18 cellular contexts compared by ENCODE assay signal in the genomic region with DNA sequence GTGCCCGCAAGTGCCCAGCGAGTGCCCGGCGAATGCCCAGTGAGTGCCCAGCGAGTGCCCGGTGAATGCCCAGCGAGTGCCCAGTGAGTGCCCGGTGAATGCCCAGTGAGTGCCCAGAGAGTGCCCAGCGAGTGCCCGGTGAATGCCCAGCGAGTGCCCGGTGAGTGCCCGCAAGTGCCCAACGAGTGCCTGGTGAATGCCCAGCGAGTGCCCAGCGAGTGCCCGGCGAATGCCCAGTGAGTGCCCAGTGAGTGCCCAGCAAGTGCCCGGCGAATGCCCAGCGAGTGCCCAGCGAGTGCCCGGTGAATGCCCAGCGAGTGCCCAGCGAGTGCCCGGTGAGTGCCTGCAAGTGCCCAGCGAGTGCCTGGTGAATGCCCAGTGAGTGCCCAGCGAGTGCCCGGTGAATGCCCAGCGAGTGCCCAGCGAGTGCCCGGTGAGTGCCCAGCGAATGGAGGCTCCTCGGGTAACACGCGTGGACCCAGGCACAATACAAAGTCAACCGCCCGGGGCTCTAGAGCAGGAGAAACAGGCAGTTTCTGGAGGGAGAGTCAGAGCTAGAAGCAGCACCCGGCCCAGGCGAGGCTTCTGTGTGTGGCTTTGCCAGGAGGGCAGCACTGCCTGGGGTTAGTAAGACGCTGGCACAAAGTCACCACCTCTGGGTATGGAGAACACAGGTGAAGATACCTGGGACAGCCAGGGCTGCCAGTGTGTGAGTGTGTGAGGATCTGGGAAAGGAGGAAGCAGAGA. TPM values are rescaled to one million over a fixed set of nuclear protein-coding genes. Genes with fewer than 3 reads are reported as not detected.
"Had no signal": no experiment of that assay in that cellular context is flagged by ENCODE, and none has a peak within 500 bp of the region (broad histone marks: within the 10 kb centered on the region; RNA-seq: fewer than 3 reads in every experiment).

No MANE protein-coding gene starts in this region.

- H3K4me1 Mint-ChIP-seq: activated CD4-positive, alpha-beta T cell treated with anti-CD3 and anti-CD28 coated beads, Interleukin-2, amount 10 ng/mL, durations not matched to agents 7 days and 5 days; natural killer cell had no signal

- H3K36me3 Mint-ChIP-seq: activated naive CD4-positive, alpha-beta T cell treated with anti-CD3 and anti-CD28 coated beads, Interleukin-2, amount 50 U/mL, for 72 hours; natural killer cell had no signal

- H3K27me3 Mint-ChIP-seq: activated CD4-positive, alpha-beta T cell treated with anti-CD3 and anti-CD28 coated beads, Interleukin-2, amount 10 ng/mL, durations not matched to agents 7 days and 5 days had no signal

- H3K4me1 ChIP-seq: foreskin keratinocyte, prostate gland, tibial artery had no signal

- H3K27ac Mint-ChIP-seq: activated CD4-positive, alpha-beta T cell treated with anti-CD3 and anti-CD28 coated beads, Interleukin-2, amount 10 ng/mL, durations not matched to agents 7 days and 5 days; activated CD8-positive, alpha-beta T cell treated with anti-CD3 and anti-CD28 coated beads, Interleukin-2, amount 10 ng/mL, durations not matched to agents 7 days and 5 days; activated naive CD4-positive, alpha-beta T cell treated with anti-CD3 and anti-CD28 coated beads, Interleukin-2, amount 50 U/mL, for 72 hours; natural killer cell; T-helper 17 cell had no signal

- H3K27me3 ChIP-seq: brain microvascular endothelial cell had no signal

- DNase-seq: activated CD4-positive, alpha-beta T cell treated with anti-CD3 and anti-CD28 coated beads, Interleukin-2, amount 10 ng/mL, durations not matched to agents 7 days and 5 days; activated CD8-positive, alpha-beta T cell treated with anti-CD3 and anti-CD28 coated beads, Interleukin-2, amount 10 ng/mL, durations not matched to agents 7 days and 5 days; activated gamma-delta T cell treated with Interleukin-2 at 50 U/mL for 16 hours; brain microvascular endothelial cell; caudate nucleus; dermis blood vessel endothelial cell; effector CD8-positive, alpha-beta T cell; foreskin keratinocyte; midbrain; natural killer cell; stimulated activated CD4-positive, alpha-beta T cell treated with anti-CD3 and anti-CD28 coated beads, Interleukin-4, amount 100 ng/mL, for 24 hours; stimulated activated naive CD4-positive, alpha-beta T cell treated with Interleukin-2 at 50 U/mL for 16 hours; T-helper 17 cell; tibial artery had no signal

- H3K27ac ChIP-seq: brain microvascular endothelial cell, foreskin keratinocyte, prostate gland, tibial artery had no signal

- H3K36me3 ChIP-seq: brain microvascular endothelial cell, prostate gland, tibial artery had no signal

- H3K4me3 Mint-ChIP-seq: activated CD4-positive, alpha-beta T cell treated with anti-CD3 and anti-CD28 coated beads, Interleukin-2, amount 10 ng/mL, durations not matched to agents 7 days and 5 days; activated CD8-positive, alpha-beta T cell treated with anti-CD3 and anti-CD28 coated beads, Interleukin-2, amount 10 ng/mL, durations not matched to agents 7 days and 5 days; natural killer cell; T-helper 17 cell had no signal

- H3K9me3 ChIP-seq: prostate gland, tibial artery had no signal

- H3K9me3 Mint-ChIP-seq: activated CD4-positive, alpha-beta T cell treated with anti-CD3 and anti-CD28 coated beads, Interleukin-2, amount 10 ng/mL, durations not matched to agents 7 days and 5 days; activated naive CD4-positive, alpha-beta T cell treated with anti-CD3 and anti-CD28 coated beads, Interleukin-2, amount 50 U/mL, for 72 hours; natural killer cell had no signal

- H3K4me3 ChIP-seq: prostate gland, tibial artery had no signal

- ATAC-seq: activated CD4-positive, CD25-positive, alpha-beta regulatory T cell treated with anti-CD3 and anti-CD28 coated beads, Interleukin-2, amount 50 U/mL, for 24 hours; activated CD8-positive, alpha-beta T cell treated with anti-CD3 and anti-CD28 coated beads, Interleukin-2, amount 10 ng/mL, durations not matched to agents 7 days and 5 days; activated naive CD4-positive, alpha-beta T cell treated with anti-CD3 and anti-CD28 coated beads, Interleukin-2, amount 50 U/mL, for 72 hours; foreskin keratinocyte; natural killer cell; T-helper 17 cell had no signal

RNA-seq across cellular contexts. Expression of a gene that starts 38.2 kb away (rescaled TPM):
- total RNA-seq: activated CD4-positive, alpha-beta T cell treated with anti-CD3 and anti-CD28 coated beads, Interleukin-2, amount 10 ng/mL, durations not matched to agents 7 days and 5 days; activated CD8-positive, alpha-beta T cell treated with anti-CD3 and anti-CD28 coated beads, Interleukin-2, amount 10 ng/mL, durations not matched to agents 7 days and 5 days; T-helper 17 cell had no signal
- polyA plus RNA-seq: aorta had no signal
